Comparison of ENCODE assay signal across 9 cellular contexts in the genomic region with DNA sequence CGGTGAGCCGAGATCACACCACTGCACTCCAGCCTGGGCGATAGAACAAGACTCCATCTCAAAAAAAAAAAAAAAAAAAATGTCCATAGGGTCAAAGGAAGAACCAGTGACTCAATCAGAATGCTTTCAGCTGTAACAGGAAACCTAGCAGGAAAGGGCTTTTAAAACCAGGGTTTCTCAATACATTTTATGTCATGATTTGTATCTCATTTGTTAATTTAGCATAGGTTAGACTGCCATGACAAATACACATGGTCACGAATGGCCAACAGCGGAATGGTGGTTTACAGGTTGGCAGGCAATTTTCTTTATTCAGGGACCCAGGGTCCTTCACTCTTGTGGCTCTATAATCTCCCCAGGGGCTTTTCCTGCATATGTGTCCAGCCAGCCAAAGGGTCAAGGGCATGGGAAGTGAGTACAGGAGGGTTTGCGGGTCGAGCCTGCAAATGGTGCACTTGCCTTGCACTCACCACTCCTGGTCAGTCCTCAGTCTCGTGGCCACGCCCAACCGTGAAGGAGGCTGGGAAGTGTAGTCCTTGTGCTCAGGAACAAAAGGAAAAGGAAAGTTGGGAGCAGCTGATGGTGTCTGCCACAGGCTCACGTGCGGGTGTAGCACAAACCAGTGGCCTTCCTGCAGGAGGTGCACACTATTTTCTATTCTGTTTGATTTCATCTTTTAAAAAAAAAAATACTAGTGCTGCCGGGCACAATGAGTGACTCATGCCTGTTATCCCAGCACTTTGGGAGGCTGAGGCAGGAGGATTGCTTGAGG. TPM values are rescaled to one million over a fixed set of nuclear protein-coding genes. Genes with fewer than 3 reads are reported as not detected.
DNase-seq lines count a peak whose midpoint lies in the region; ATAC-seq, FAIRE-seq and TF ChIP-seq lines count a peak whose summit lies in the region.
"Had no signal": no experiment of that assay in that cellular context is flagged by ENCODE, and none has a peak within 500 bp of the region (broad histone marks: within the 10 kb centered on the region; RNA-seq: fewer than 3 reads in every experiment).

No MANE protein-coding gene starts in this region.

- CTCF ChIA-PET in A549 (lab: Yijun Ruan, JAX): interaction anchor here (1.5 to 9.6 kb wide), 4 partner anchors 11 to 69 kb away, joined by 5 to 103 read pairs (median 38); a partner anchor contains a TSS

- H2AFZ ChIP-seq in fibroblast of lung (ENCODE audit: low read length): no peak overlapping the region

- DNase-seq in A549 (ENCODE audit: low read depth in 1 of 2, low spot score in 1 of 2) (peak in 1 of 2 experiments; percentile 60), LHCN-M2 (ENCODE audit: low read depth) (peak; percentile 7), fibroblast of lung (ENCODE audit: low read depth in 2 of 2) (peak; percentile 9 to 48), ureter (ENCODE audit: low spot score) (no peak), esophagus squamous epithelium (lab: John Stamatoyannopoulos, UW) (no peak), cortex of kidney (lab: John Stamatoyannopoulos, UW) (no peak)
- DNase-seq: activated CD8-positive, alpha-beta memory T cell treated with anti-CD3 and anti-CD28 coated beads for 24 hours; NCI-H1694 treated with DMSO at 0.1 percent for 48 hours had no signal

- 88% methylated on average over 13 of the region's 13 CpGs for WGBS in A549 (ENCODE audit: missing lambda C conversion rate)
- 64 to 82% methylated on average over 9 to 13 of the region's 13 CpGs for WGBS in esophagus squamous epithelium, 2 donors

- no peak for TF ChIP-seq EP300 in A549 (IDR thresholded peaks at IDR 0.05)

- intact Hi-C loops in esophagus squamous epithelium (cut with DNase I): no loop called here

- peaks cover 13% of the 10 kb centered on the region for H3K36me3 ChIP-seq in fibroblast of lung (ENCODE audit: control insufficient read depth, insufficient read depth, low read length)
- H3K36me3 ChIP-seq in esophagus squamous epithelium: peaks cover 23 to 99% (median 51%) of the 10 kb centered on the region in 3 donors

- H3K9me3 ChIP-seq in A549: no peaks in the 10 kb centered on the region
- H3K9me3 ChIP-seq in fibroblast of lung (ENCODE audit: control insufficient read depth, insufficient read depth, low read depth, low read length): no peaks in the 10 kb centered on the region
- no peaks in the 10 kb centered on the region for H3K9me3 ChIP-seq in esophagus squamous epithelium

- peak; percentile 75 to 77 for ATAC-seq in A549

- POLR2A ChIA-PET in A549 (lab: Yijun Ruan, JAX): interaction anchor here (0.6 kb wide), 1 partner anchor 784 kb away, joined by 3 read pairs; no protein-coding TSS in a partner anchor

- H3K27ac ChIP-seq in A549: no peak overlapping the region
- H3K27ac ChIP-seq in fibroblast of lung (ENCODE audit: insufficient read depth, low read length): no peak overlapping the region
- peak overlapping the region in 1 of 4 donors; percentile 21 for H3K27ac ChIP-seq in esophagus squamous epithelium
- H3K27ac ChIP-seq: cardiac muscle cell had no signal

- H3K4me1 ChIP-seq in A549 (no peaks in the 10 kb centered on the region), fibroblast of lung (ENCODE audit: control insufficient read depth, extremely low read depth, insufficient read depth, low read length) (no peaks in the 10 kb centered on the region), esophagus squamous epithelium (no peaks in the 10 kb centered on the region)

- H3K4me2 ChIP-seq in A549 (no peak overlapping the region), fibroblast of lung (ENCODE audit: extremely low read depth, insufficient read depth, low read length) (no peak overlapping the region)

- H3K9ac ChIP-seq in fibroblast of lung (ENCODE audit: insufficient read depth, low read length): no peak overlapping the region

- no peak for TF ChIP-seq RAD21 in A549 (conservative IDR thresholded peaks at IDR 0.05 in 1 of 2, IDR thresholded peaks at IDR 0.05 in 1 of 2)

- FAIRE-seq in A549 (lab: Jason Lieb, UNC): no peak

- TF ChIP-seq CTCF in A549 (IDR thresholded peaks at IDR 0.05): no peak
- no peak for TF ChIP-seq CTCF in fibroblast of lung (conservative IDR thresholded peaks at IDR 0.05 in 1 of 2, IDR thresholded peaks at IDR 0.05 in 1 of 2; ENCODE audit: low read depth in 1 of 2, low read length in 2 of 2)
- no peak for TF ChIP-seq CTCF in esophagus squamous epithelium (IDR thresholded peaks at IDR 0.05)

- H3K4me3 ChIP-seq in A549 (no peak overlapping the region), fibroblast of lung (replicated peaks in 1 of 4; ENCODE audit: control extremely low read depth in 1 of 4, insufficient read depth in 1 of 4, low read depth in 3 of 4, low read length in 4 of 4) (no peak overlapping the region), esophagus squamous epithelium (no peak overlapping the region)
- H3K4me3 ChIP-seq: cardiac muscle cell had no signal

- no peaks in the 10 kb centered on the region for H3K79me2 ChIP-seq in fibroblast of lung (ENCODE audit: control insufficient read depth, insufficient read depth, low read length)

- H4K20me1 ChIP-seq in fibroblast of lung (ENCODE audit: control insufficient read depth, extremely low read depth, insufficient read depth, low read length): no peaks in the 10 kb centered on the region

- TF ChIP-seq POLR2A in A549 (IDR thresholded peaks at IDR 0.05; ENCODE audit: low read length): no peak
- TF ChIP-seq POLR2A in esophagus squamous epithelium (IDR thresholded peaks at IDR 0.05): no peak

- no peaks in the 10 kb centered on the region for H3K27me3 ChIP-seq in fibroblast of lung (ENCODE audit: control insufficient read depth, insufficient read depth, low read length)
- no peaks in the 10 kb centered on the region for H3K27me3 ChIP-seq in esophagus squamous epithelium
- H3K27me3 ChIP-seq: cardiac muscle cell had no signal

TF ChIP-seq in A549, 52 proteins besides CTCF, POLR2A, EP300 and RAD21 (continues in another document):
- no peak for TF ChIP-seq ESRRA (IDR thresholded peaks at IDR 0.05; ENCODE audit: borderline replicate concordance, low read length)

RNA-seq across cellular contexts. Expression of a gene that starts 14.8 kb away (rescaled TPM):
- polyA plus RNA-seq in A549 (2011; rRNA removed) (12.4 and 14.4 TPM in 2 replicates), A549 (2017; fragmentation: RNase III; extraction: RNeasy Plus Mini Kit Qiagen cat#74134 plus additional on column Dnase treatment) (23.1 to 24.5 TPM (median 23.4 TPM) in 3 replicates), fibroblast of lung (2.6 and 5.6 TPM in 2 replicates)
- polyA plus RNA-seq in A549 (2012; cell fraction: cytosol; rRNA removed): 32.0 and 39.6 TPM in 2 replicates
- polyA plus RNA-seq in A549 (2012; cell fraction: nucleus; rRNA removed): 108 and 153 TPM in 2 replicates
- 20.8 and 26.6 TPM in 2 replicates for polyA minus RNA-seq in A549 (2011; rRNA and poly(A)+ RNA removed)
- total RNA-seq in LHCN-M2 (2014; rRNA removed) (15.7 and 19.4 TPM in 2 replicates), fibroblast of lung (7.2 and 8.3 TPM in 2 replicates), ureter (20.6 TPM), esophagus squamous epithelium (10 to 100 TPM; 10.7 to 20.8 (median 17.7) TPM)
- 8.0 TPM for polyA plus RNA-seq in LHCN-M2 (2012)
- 4.4 and 10.3 TPM in 2 replicates for polyA plus RNA-seq in fibroblast of lung (2012)
- 7.3 and 13.2 TPM in 2 replicates for polyA minus RNA-seq in fibroblast of lung (ENCODE audit: low replicate concordance)

RNA-seq across cellular contexts. Expression of a gene that starts 32.0 kb away (rescaled TPM):
- polyA plus RNA-seq in A549 (2011; rRNA removed) (0.28 and 0.36 TPM in 2 replicates), A549 (2017; fragmentation: RNase III; extraction: RNeasy Plus Mini Kit Qiagen cat#74134 plus additional on column Dnase treatment) (0.13 to 0.25 TPM (median 0.17 TPM) in 3 replicates), fibroblast of lung (0.02 and 0.08 TPM in 2 replicates)
- 0.12 and 0.29 TPM in 2 replicates for polyA plus RNA-seq in A549 (2012; cell fraction: cytosol; rRNA removed)
- polyA plus RNA-seq in A549 (2012; cell fraction: nucleus; rRNA removed): 1.2 and 1.4 TPM in 2 replicates
- polyA minus RNA-seq in A549 (2011; rRNA and poly(A)+ RNA removed): 0.25 and 0.68 TPM in 2 replicates
- total RNA-seq in LHCN-M2 (2014; rRNA removed) (not detected in 2 replicates), fibroblast of lung (under 0.01 TPM in 1 of 2 replicates, not detected in the other), ureter (2.1 TPM), esophagus squamous epithelium (1 to 10 TPM in 1 of 4 donors, under 1 TPM in 3; 0.21 to 1.3 (median 0.63) TPM)
- 0.02 TPM for polyA plus RNA-seq in LHCN-M2 (2012)
- polyA plus RNA-seq in fibroblast of lung (2012): 0.03 TPM in 1 of 2 replicates, not detected in the other
- 0.07 TPM in 1 of 2 replicates, not detected in the other for polyA minus RNA-seq in fibroblast of lung (ENCODE audit: low replicate concordance)
- total RNA-seq: cardiac muscle cell had no signal
- polyA plus RNA-seq: cardiac muscle cell had no signal

RNA-seq across cellular contexts. Expression of a gene that starts 54.3 kb away (rescaled TPM):
- 3.4 and 3.5 TPM in 2 replicates for polyA plus RNA-seq in A549 (2011; rRNA removed)
- polyA plus RNA-seq in A549 (2012; cell fraction: cytosol; rRNA removed): 1.9 and 2.5 TPM in 2 replicates
- polyA plus RNA-seq in A549 (2012; cell fraction: nucleus; rRNA removed): 15.1 and 15.4 TPM in 2 replicates
- 1.4 to 1.6 TPM (median 1.5 TPM) in 3 replicates for polyA plus RNA-seq in A549 (2017; fragmentation: RNase III; extraction: RNeasy Plus Mini Kit Qiagen cat#74134 plus additional on column Dnase treatment)
- polyA minus RNA-seq in A549 (2011; rRNA and poly(A)+ RNA removed): 1.4 and 2.1 TPM in 2 replicates
- not detected in 2 replicates for total RNA-seq in LHCN-M2 (2014; rRNA removed)
- polyA plus RNA-seq in LHCN-M2 (2012): 0.07 TPM
- under 0.01 and 0.33 TPM in 2 replicates for total RNA-seq in fibroblast of lung
- polyA plus RNA-seq in fibroblast of lung: 0.73 and 0.81 TPM in 2 replicates
- 0.46 and 0.72 TPM in 2 replicates for polyA plus RNA-seq in fibroblast of lung (2012)
- polyA minus RNA-seq in fibroblast of lung (ENCODE audit: low replicate concordance): 0.71 TPM in 1 of 2 replicates, not detected in the other
- 5.1 TPM for total RNA-seq in ureter
- total RNA-seq in esophagus squamous epithelium: 1 to 10 TPM in 3 of 4 donors, under 1 TPM in 1; 0.87 to 3.2 (median 2.3) TPM
- total RNA-seq: cardiac muscle cell had no signal
- polyA plus RNA-seq: cardiac muscle cell had no signal

RNA-seq across cellular contexts. Expression of a gene that starts 55.4 kb away (rescaled TPM):
- 16.5 and 19.2 TPM in 2 replicates for polyA plus RNA-seq in A549 (2011; rRNA removed)
- polyA plus RNA-seq in A549 (2012; cell fraction: cytosol; rRNA removed): 18.7 and 23.4 TPM in 2 replicates
- polyA plus RNA-seq in A549 (2012; cell fraction: nucleus; rRNA removed): 44.0 and 54.8 TPM in 2 replicates
- 21.8 to 31.4 TPM (median 27.1 TPM) in 3 replicates for polyA plus RNA-seq in A549 (2017; fragmentation: RNase III; extraction: RNeasy Plus Mini Kit Qiagen cat#74134 plus additional on column Dnase treatment)
- polyA minus RNA-seq in A549 (2011; rRNA and poly(A)+ RNA removed): 26.1 and 39.1 TPM in 2 replicates
- 6.7 and 7.4 TPM in 2 replicates for total RNA-seq in LHCN-M2 (2014; rRNA removed)
- polyA plus RNA-seq in LHCN-M2 (2012): 14.0 TPM
- total RNA-seq in fibroblast of lung: 40.3 and 57.8 TPM in 2 replicates
- 18.5 and 30.5 TPM in 2 replicates for polyA plus RNA-seq in fibroblast of lung
- polyA plus RNA-seq in fibroblast of lung (2012): 34.9 and 65.1 TPM in 2 replicates
- polyA minus RNA-seq in fibroblast of lung (ENCODE audit: low replicate concordance): 33.0 and 104 TPM in 2 replicates
- 20.0 TPM for total RNA-seq in ureter
- total RNA-seq in esophagus squamous epithelium: 10 to 100 TPM in 1 of 4 donors, 1 to 10 TPM in 3; 1.0 to 13.5 (median 3.9) TPM

Comparison
In these comparisons a context has a peak if more than half of its experiments do, and no peak if none do; other contexts are left out.
1. DNase-seq: peak in LHCN-M2 (single experiment) and fibroblast of lung (2 of 2); none in ureter (single experiment), esophagus squamous epithelium (single experiment) and cortex of kidney (single experiment).